ENCODE assay signal across 8 cellular contexts in the genomic region with DNA sequence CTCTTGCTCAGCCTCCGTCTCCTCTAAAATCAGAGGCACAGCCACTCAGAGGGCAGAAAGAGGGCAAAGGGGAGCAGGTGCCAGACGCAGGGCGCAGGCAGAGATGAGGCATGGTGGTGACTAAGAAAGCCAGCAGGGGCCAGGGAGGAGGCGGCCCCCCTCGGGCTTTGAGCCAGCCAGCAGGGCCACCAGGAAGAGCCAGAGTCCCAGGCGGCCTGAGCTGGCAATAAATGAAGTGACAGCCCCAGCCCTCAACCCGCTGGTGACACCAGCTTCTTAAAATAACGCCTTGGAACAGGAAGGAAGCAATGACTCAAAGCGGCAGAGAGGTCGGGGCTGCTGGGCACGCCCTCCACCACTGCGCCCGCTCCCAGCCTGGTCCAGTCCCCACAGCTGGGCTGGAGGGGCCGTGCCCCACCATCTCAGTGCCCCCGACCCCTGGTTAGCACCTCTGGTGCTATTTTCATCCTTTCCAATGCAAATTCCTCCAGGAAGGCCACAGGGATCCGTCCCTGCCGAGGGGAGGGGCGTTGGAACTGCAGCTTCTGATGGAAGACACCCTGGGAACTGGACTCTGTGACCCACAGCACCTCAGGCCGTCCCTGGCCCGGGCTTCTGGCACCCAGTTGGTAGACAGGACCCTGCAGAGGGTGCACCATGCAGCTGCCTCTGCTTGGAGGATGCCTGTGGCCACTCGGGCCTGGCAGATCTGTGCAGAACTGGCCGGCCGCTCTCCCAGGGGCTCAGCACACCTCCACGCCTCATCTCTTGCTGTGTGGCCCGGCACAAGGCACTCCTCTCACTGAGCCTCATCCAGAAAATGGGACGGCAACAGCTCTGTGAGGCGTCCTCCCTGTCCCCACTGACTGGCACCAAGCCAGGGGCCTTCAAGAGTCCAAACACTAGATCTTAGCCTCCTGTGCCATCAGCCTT.
DNase-seq lines count a peak whose midpoint lies in the region; TF ChIP-seq lines count a peak whose summit lies in the region.

No MANE protein-coding gene starts in this region.

- H3K4me1 ChIP-seq in endodermal cell (ENCODE audit: control insufficient read depth, insufficient read depth, low read length): no peaks in the 10 kb centered on the region
- peaks cover 39% of the 10 kb centered on the region for H3K4me1 ChIP-seq in testis

- no peaks in the 10 kb centered on the region for H3K27me3 ChIP-seq in endodermal cell (ENCODE audit: control insufficient read depth, insufficient read depth, low read length, poor library complexity, severe bottlenecking)
- H3K27me3 ChIP-seq in testis: no peaks in the 10 kb centered on the region

- peak overlapping the region; percentile 64 for H3K27ac Mint-ChIP-seq in HFFc6
- H3K27ac Mint-ChIP-seq in endodermal cell: peak overlapping the region; percentile 35
- no peak overlapping the region for H3K27ac Mint-ChIP-seq in nephron progenitor cell

- no peak for TF ChIP-seq POLR2A in testis (IDR thresholded peaks at IDR 0.05)

- no peak overlapping the region for H3K9ac ChIP-seq in endodermal cell (ENCODE audit: extremely low read depth, low read length, poor library complexity, severe bottlenecking)

- in situ Hi-C loops in GM13977 (cut with MboI; ENCODE audit: low pct_unique_long_range_greater_than_20kb, low sequenced_read_pairs, unreplicated experiment): no loop called here

- WGBS in endodermal cell (ENCODE audit: insufficient coverage in 1 of 2, insufficient read length in 1 of 2), 2 experiments: 73 to 85% methylated on average over 15 to 27 of the region's 27 CpGs
- 53 to 71% methylated on average over 22 to 27 of the region's 27 CpGs for WGBS in testis, 2 donors

- H3K4me1 Mint-ChIP-seq in HFFc6 (ENCODE audit: low read depth): peaks cover 36% of the 10 kb centered on the region
- H3K4me1 Mint-ChIP-seq in endodermal cell: peaks cover 9% of the 10 kb centered on the region
- peaks cover 40% of the 10 kb centered on the region for H3K4me1 Mint-ChIP-seq in nephron progenitor cell

- H3K27ac ChIP-seq in endodermal cell (ENCODE audit: low read depth, low read length) (peak overlapping the region; percentile 73), substantia nigra (ENCODE audit: low read depth, low read length, poor library complexity, severe bottlenecking) (peak overlapping the region; percentile 71), testis (peak overlapping the region in 1 of 2 donors; percentile 55)

- intact Hi-C loops in testis (cut with DNase I; ENCODE audit: low total_unique reads): no loop called here

- H3K4me3 ChIP-seq in endodermal cell (ENCODE audit: low read length): no peak overlapping the region
- no peak overlapping the region for H3K4me3 ChIP-seq in testis

- H3K9me3 ChIP-seq in endodermal cell (ENCODE audit: control insufficient read depth, low read length): no peaks in the 10 kb centered on the region
- no peaks in the 10 kb centered on the region for H3K9me3 ChIP-seq in testis

- TF ChIP-seq CTCF in GM13977 (IDR thresholded peaks at IDR 0.05; ENCODE audit: extremely low read depth, insufficient read depth, missing control alignments) (no peak), HFFc6 (IDR thresholded peaks at IDR 0.05) (no peak), endodermal cell (conservative IDR thresholded peaks at IDR 0.05) (no peak), nephron progenitor cell (IDR thresholded peaks at IDR 0.05) (no peak), testis (IDR thresholded peaks at IDR 0.05) (no peak)

- H3K36me3 ChIP-seq in endodermal cell (ENCODE audit: control insufficient read depth, insufficient read depth, low read length) (peaks cover 13% of the 10 kb centered on the region), testis (ENCODE audit: low read depth, missing control alignments) (no peaks in the 10 kb centered on the region)

- H3K27me3 Mint-ChIP-seq in HFFc6 (ENCODE audit: insufficient read depth) (peaks cover 12% of the 10 kb centered on the region), endodermal cell (ENCODE audit: insufficient read depth) (no peaks in the 10 kb centered on the region), nephron progenitor cell (ENCODE audit: low read depth, poor library complexity) (peaks cover 10% of the 10 kb centered on the region)

- peak; percentile 93 for DNase-seq in GM13977 (ENCODE audit: low spot score)
- peak; percentile 69 for DNase-seq in HFFc6
- DNase-seq in MV-4-11 (lab: John Stamatoyannopoulos, UW): peak; percentile 98
- DNase-seq in activated CD8-positive, alpha-beta memory T cell treated with anti-CD3 and anti-CD28 coated beads for 4 hours (ENCODE audit: low read depth in 2 of 2): peak; percentile 79 to 81
- DNase-seq in endodermal cell: peak; percentile 71
- peak; percentile 39 for DNase-seq in nephron progenitor cell
- peak in 39 of 49 donors; percentile 10 to 94 (median 50) for DNase-seq in substantia nigra (lab: John Stamatoyannopoulos, UW)
- DNase-seq in testis: no peak

- H3K4me3 Mint-ChIP-seq in HFFc6: 0 out of 2 replicates have a peak overlapping the region, but pooled peaks have one; percentile 22
- H3K4me3 Mint-ChIP-seq in endodermal cell: no peak overlapping the region
- peak overlapping the region; percentile 34 for H3K4me3 Mint-ChIP-seq in nephron progenitor cell

- H3K36me3 Mint-ChIP-seq in HFFc6 (ENCODE audit: low read depth): peaks cover 8% of the 10 kb centered on the region
- peaks cover 20% of the 10 kb centered on the region for H3K36me3 Mint-ChIP-seq in endodermal cell (ENCODE audit: low read depth)
- H3K36me3 Mint-ChIP-seq in nephron progenitor cell (ENCODE audit: low read depth): peaks cover 8% of the 10 kb centered on the region

- H3K9me3 Mint-ChIP-seq in HFFc6 (no peaks in the 10 kb centered on the region), endodermal cell (no peaks in the 10 kb centered on the region), nephron progenitor cell (no peaks in the 10 kb centered on the region)
